Comparison of ENCODE assay signal across 16 cellular contexts in the genomic region with DNA sequence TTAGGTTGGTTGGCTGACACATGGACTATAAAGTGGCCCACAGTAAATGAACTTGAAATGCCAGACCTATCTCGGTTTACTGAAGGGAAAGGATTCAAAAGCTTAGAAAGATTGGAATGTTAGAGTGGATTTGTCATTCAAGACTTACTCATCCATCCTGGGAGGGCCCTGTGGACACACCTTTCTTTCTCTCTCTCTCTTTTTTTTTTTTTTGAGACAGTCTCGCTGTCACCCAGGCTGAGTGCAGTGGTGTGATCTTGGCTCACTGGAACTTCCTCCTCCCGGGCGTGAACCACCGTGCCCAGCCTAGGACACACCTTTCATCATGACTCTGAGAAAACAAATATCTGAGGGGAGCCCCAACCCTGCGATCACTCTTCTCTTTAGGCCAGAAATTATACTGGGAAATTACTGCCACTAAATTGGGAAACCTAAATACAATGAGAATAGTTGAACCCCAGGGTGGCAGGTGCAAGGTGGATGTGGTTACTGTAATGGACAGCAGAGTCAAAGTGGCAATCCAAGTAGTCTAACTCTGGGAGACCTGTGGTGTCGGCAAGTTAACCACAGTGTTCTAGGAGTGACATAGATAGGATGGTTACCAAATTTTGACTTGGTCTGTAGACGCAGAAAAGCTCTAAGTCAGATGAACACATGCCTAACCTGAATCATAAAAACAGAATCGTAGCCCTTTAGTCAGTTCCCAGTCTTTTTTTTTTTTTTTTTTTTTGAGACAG. TPM values are rescaled to one million over a fixed set of nuclear protein-coding genes. Genes with fewer than 3 reads are reported as not detected.
DNase-seq lines count a peak whose midpoint lies in the region; ATAC-seq and TF ChIP-seq lines count a peak whose summit lies in the region.
"Had no signal": no experiment of that assay in that cellular context is flagged by ENCODE, and none has a peak within 500 bp of the region (broad histone marks: within the 10 kb centered on the region; RNA-seq: fewer than 3 reads in every experiment).

No MANE protein-coding gene starts in this region.

- no peak for TF ChIP-seq CTCF in epithelial cell of proximal tubule (conservative IDR thresholded peaks at IDR 0.05; ENCODE audit: low read depth, low read length)

- H3K4me3 ChIP-seq in epithelial cell of proximal tubule (ENCODE audit: low read depth, low read length): no peak overlapping the region
- H3K4me3 ChIP-seq: GM23338, SJSA1 had no signal

- in situ Hi-C loops in Caki2 (cut with HindIII; ENCODE audit: low pct_unique_long_range_greater_than_20kb, low sequenced_read_pairs): no loop called here

- peak; percentile 77 for DNase-seq in Caki2 (ENCODE audit: low read depth)
- peak; percentile 83 for DNase-seq in M059J (ENCODE audit: low read depth)
- peak; percentile 39 for DNase-seq in epithelial cell of proximal tubule (ENCODE audit: low read depth)
- peak; percentile 30 for DNase-seq in mucosa of gallbladder (ENCODE audit: low spot score)
- DNase-seq in Right ventricle myocardium inferior (ENCODE audit: missing footprints): no peak
- no peak for DNase-seq in NCI-H146 treated with DMSO at 0.1 percent for 48 hours (lab: John Stamatoyannopoulos, UW; ENCODE audit: unreplicated experiment)
- no peak for DNase-seq in cortex of kidney (lab: John Stamatoyannopoulos, UW)
- DNase-seq: activated T-cell treated with anti-CD3 and anti-CD28 coated beads, Interleukin-2, amount 50 U/mL, for 4 hours; CD4-positive, CD25-positive, alpha-beta regulatory T cell; NCI-H1417 treated with DMSO at 0.1 percent for 48 hours; NCI-H526 treated with DMSO at 0.1 percent for 48 hours; retina had no signal

- ATAC-seq in HG02763 (IDR thresholded peaks at IDR 0.05; ENCODE audit: unreplicated experiment) (no peak), Right ventricle myocardium inferior (no peak)
- ATAC-seq: activated T-cell treated with anti-CD3 and anti-CD28 coated beads, Interleukin-2, amount 50 U/mL, for 4 hours; GM23338; HepG2 had no signal

- intact Hi-C loops in Right ventricle myocardium inferior (cut with DNase I): no loop called here

RNA-seq across cellular contexts. Expression of gene ZMYM5, which starts 47.1 kb away (rescaled TPM):
- 3.3 and 4.5 TPM in 2 replicates for total RNA-seq in Caki2 (2014; rRNA removed; shearing (Covaris generic); ENCODE audit: low replicate concordance)
- total RNA-seq in M059J (2014; rRNA removed; shearing (Covaris generic)): 10.2 and 13.4 TPM in 2 replicates
- total RNA-seq in epithelial cell of proximal tubule (4.1 and 8.0 TPM in 2 replicates), mucosa of gallbladder (11.4 TPM), Right ventricle myocardium inferior (7.5 TPM)

RNA-seq across cellular contexts. Expression of gene ZMYM2, which starts 48.0 kb away (rescaled TPM):
- 14.9 and 42.8 TPM in 2 replicates for total RNA-seq in Caki2 (2014; rRNA removed; shearing (Covaris generic); ENCODE audit: low replicate concordance)
- total RNA-seq in M059J (2014; rRNA removed; shearing (Covaris generic)): 14.8 and 22.1 TPM in 2 replicates
- total RNA-seq in epithelial cell of proximal tubule: 27.9 and 28.4 TPM in 2 replicates
- 75.1 TPM for total RNA-seq in mucosa of gallbladder
- total RNA-seq in Right ventricle myocardium inferior: 50.3 TPM

Comparison
In these comparisons a context has a peak if more than half of its experiments do, and no peak if none do; other contexts are left out.
1. DNase-seq: peak in Caki2 (single experiment), M059J (single experiment), epithelial cell of proximal tubule (single experiment) and mucosa of gallbladder (single experiment); none in Right ventricle myocardium inferior (single experiment), NCI-H146 treated with DMSO at 0.1 percent for 48 hours (single experiment) and cortex of kidney (single experiment).